ENCODE assay signal across 8 cellular contexts in genomic region chr5:68272289-68272688, GRCh38. TPM values are rescaled to one million over a fixed set of nuclear protein-coding genes. Genes with fewer than 3 reads are reported as not detected.
DNase-seq lines count a peak whose midpoint lies in the region; ATAC-seq, FAIRE-seq and TF ChIP-seq lines count a peak whose summit lies in the region.

No MANE protein-coding gene starts in this region.

- no peak for ATAC-seq in gastroesophageal sphincter

- WGBS in gastroesophageal sphincter (ENCODE audit: low coverage in 1 of 2), 2 donors: 64 to 65% methylated on average over 2 of the region's 2 CpGs

- H4K20me1 ChIP-seq in SU-DHL-6 (ENCODE audit: low read depth, low read length): peaks cover 8% of the 10 kb centered on the region; the same call in 1 of the 2 replicates

- no peaks in the 10 kb centered on the region for H3K9me2 ChIP-seq in SU-DHL-6 (replicated peaks; ENCODE audit: insufficient read depth, low read length)

- peaks cover 3% of the 10 kb centered on the region; the same call in 1 of the 2 replicates for H3K36me3 ChIP-seq in SU-DHL-6 (ENCODE audit: low read length)
- H3K36me3 ChIP-seq in gastroesophageal sphincter: peaks cover 10 to 41% of the 10 kb centered on the region in 2 donors

- H3K27me3 ChIP-seq in SU-DHL-6 (ENCODE audit: low read length): no peaks in the 10 kb centered on the region
- no peaks in the 10 kb centered on the region for H3K27me3 ChIP-seq in gastroesophageal sphincter

- H3K9me3 ChIP-seq in SU-DHL-6 (ENCODE audit: insufficient read depth, low read length) (no peaks in the 10 kb centered on the region), gastroesophageal sphincter (no peaks in the 10 kb centered on the region)

- H3K4me3 ChIP-seq in SU-DHL-6 (ENCODE audit: insufficient read depth, low read length, poor library complexity, severe bottlenecking) (no peak overlapping the region), gastroesophageal sphincter (no peak overlapping the region)

- TF ChIP-seq CTCF in 22Rv1 (IDR thresholded peaks at IDR 0.05): peak; percentile 48
- TF ChIP-seq CTCF in SU-DHL-6 (IDR thresholded peaks at IDR 0.05; ENCODE audit: insufficient read depth, low read length, poor library complexity, severe bottlenecking): peak; percentile 11
- peak; percentile 17 to 44 (median 28) for TF ChIP-seq CTCF in gastroesophageal sphincter (IDR thresholded peaks at IDR 0.05)

- H3K79me2 ChIP-seq in SU-DHL-6 (ENCODE audit: insufficient read depth, low read length): peaks cover 39% of the 10 kb centered on the region

- peaks cover 6% of the 10 kb centered on the region; the same call in 1 of the 2 replicates for H3F3A ChIP-seq in SU-DHL-6 (ENCODE audit: insufficient read depth)

- H3K4me1 ChIP-seq in gastroesophageal sphincter: peaks cover 47 to 98% (median 55%) of the 10 kb centered on the region in 3 donors

- TF ChIP-seq POLR2A in gastroesophageal sphincter (IDR thresholded peaks at IDR 0.05): no peak

- no peak overlapping the region for H3K27ac ChIP-seq in 22Rv1
- H3K27ac ChIP-seq in SU-DHL-6 (ENCODE audit: low read depth, low read length): no peak overlapping the region
- H3K27ac ChIP-seq in gastroesophageal sphincter: peak overlapping the region; percentile 72 to 86 (median 82)

- no peak overlapping the region for H3K9ac ChIP-seq in SU-DHL-6 (ENCODE audit: low read length)

- H2AFZ ChIP-seq in SU-DHL-6 (ENCODE audit: low read depth, low read length, severe bottlenecking): no peak overlapping the region

- H3K4me2 ChIP-seq in SU-DHL-6 (ENCODE audit: low read depth, low read length, poor library complexity, severe bottlenecking): no peak overlapping the region

- DNase-seq in EL (peak; percentile 18), NCI-H774 (lab: John Stamatoyannopoulos, UW) (no peak), HTR-8/SVneo (ENCODE audit: insufficient read length, low spot score) (no peak), NCI-H82 (lab: John Stamatoyannopoulos, UW) (no peak), nucleus accumbens (lab: John Stamatoyannopoulos, UW) (no peak)

- no peak for FAIRE-seq in HTR-8/SVneo (lab: Jason Lieb, UNC)

- TF ChIP-seq EP300 in gastroesophageal sphincter (IDR thresholded peaks at IDR 0.05): no peak

RNA-seq across cellular contexts. Expression of gene PIK3R1, which starts 56.7 kb away (rescaled TPM):
- 100 to 1,000 TPM; 188 to 403 (median 312) TPM for total RNA-seq in gastroesophageal sphincter

Comparison
In these comparisons a context has a peak if more than half of its experiments do, and no peak if none do; other contexts are left out.
1. H3K27ac ChIP-seq: peak in gastroesophageal sphincter (4 of 4); none in 22Rv1 (single experiment) and SU-DHL-6 (single experiment).
2. Peak in every context shown above with its lines, with median percentiles within 50 percentile points of each other: CTCF ChIP-seq.